Comparison of ENCODE assay signal across 8 cellular contexts in genomic region chr1:166910396-166910994, GRCh38. TPM values are rescaled to one million over a fixed set of nuclear protein-coding genes. Genes with fewer than 3 reads are reported as not detected.
DNase-seq lines count a peak whose midpoint lies in the region; ATAC-seq lines count a peak whose summit lies in the region.

No MANE protein-coding gene starts in this region.

- POLR2A ChIA-PET in naive thymus-derived CD8-positive, alpha-beta T cell (lab: Charles Lee) = interaction anchor here (0.8 to 1.5 kb wide), 5 partner anchors 8 to 310 kb away, joined by 3 to 10 read pairs (median 4); partner anchors contain the start of gene POU2F1

- no peak overlapping the region for H3K4me3 ChIP-seq in NT2/D1 (ENCODE audit: insufficient read length, low read depth)

- H3K27ac ChIP-seq in epithelial cell of prostate = no peak overlapping the region

- H3K4me1 Mint-ChIP-seq in naive thymus-derived CD8-positive, alpha-beta T cell = peaks cover 0 to 5% (median 0%) of the 10 kb centered on the region in 4 donors

- no peaks in the 10 kb centered on the region for H3K27me3 ChIP-seq in NT2/D1 (ENCODE audit: insufficient read depth, insufficient read length)

- H3K36me3 ChIP-seq in NT2/D1 (ENCODE audit: insufficient read depth, insufficient read length, low read length) = no peaks in the 10 kb centered on the region

- H3K4me3 Mint-ChIP-seq in naive thymus-derived CD8-positive, alpha-beta T cell = no peak overlapping the region

- H3K4me1 ChIP-seq in NT2/D1 (ENCODE audit: insufficient read depth, insufficient read length) = no peaks in the 10 kb centered on the region

- H3K9me3 ChIP-seq in NT2/D1 (ENCODE audit: insufficient read depth, low read length) = peaks cover 16% of the 10 kb centered on the region

- H3K27me3 Mint-ChIP-seq in naive thymus-derived CD8-positive, alpha-beta T cell = peaks cover 0 to 4% (median 2%) of the 10 kb centered on the region in 5 donors

- H3K9me3 Mint-ChIP-seq in naive thymus-derived CD8-positive, alpha-beta T cell = peaks cover 0 to 2% (median 0%) of the 10 kb centered on the region in 9 donors

- peak; percentile 94 for ATAC-seq in GM21528 (IDR thresholded peaks at IDR 0.05; ENCODE audit: low FRiP score, unreplicated experiment)
- peak; percentile 100 for ATAC-seq in naive thymus-derived CD8-positive, alpha-beta T cell
- ATAC-seq in stimulated activated naive CD8-positive, alpha-beta T cell treated with anti-CD3 and anti-CD28 coated beads, Interleukin-15, Interleukin-2, amounts not matched to agents 100 U/mL and 50 U/mL, for 24 hours = peak; percentile 97

- peak; percentile 97 for DNase-seq in DMS153 treated with DMSO at 0.1 percent for 48 hours (lab: John Stamatoyannopoulos, UW; ENCODE audit: unreplicated experiment)
- DNase-seq in HuH-7 (ENCODE audit: low spot score) = peak; percentile 73
- peak; percentile 96 for DNase-seq in NT2/D1 (ENCODE audit: low read depth, low spot score)
- peak; percentile 43 for DNase-seq in activated CD8-positive, alpha-beta memory T cell treated with anti-CD3 and anti-CD28 coated beads, Interleukin-2, amount 50 U/mL, for 1 hour (ENCODE audit: extremely low read depth)
- peak; percentile 88 for DNase-seq in epithelial cell of prostate (ENCODE audit: low read depth, low spot score)
- peak; percentile 38 to 84 (median 70) for DNase-seq in naive thymus-derived CD8-positive, alpha-beta T cell
- peak; percentile 72 for DNase-seq in stimulated activated naive CD8-positive, alpha-beta T cell treated with anti-CD3 and anti-CD28 coated beads, Interleukin-15, Interleukin-2, amounts not matched to agents 100 U/mL and 50 U/mL, for 24 hours

- H3K36me3 Mint-ChIP-seq in naive thymus-derived CD8-positive, alpha-beta T cell = no peaks in the 10 kb centered on the region

- H3K9ac ChIP-seq in NT2/D1 (ENCODE audit: insufficient read length, low read depth) = no peak overlapping the region

- H3K27ac Mint-ChIP-seq in naive thymus-derived CD8-positive, alpha-beta T cell = no peak overlapping the region

RNA-seq across cellular contexts. Expression of gene TADA1, which starts 34.4 kb away (rescaled TPM):
- total RNA-seq in naive thymus-derived CD8-positive, alpha-beta T cell = 10 to 100 TPM; 16.6 to 18.1 TPM
- polyA plus RNA-seq in naive thymus-derived CD8-positive, alpha-beta T cell = 10 to 100 TPM; 12.8 to 15.1 (median 15.0) TPM

Comparison
In these comparisons a context has a peak if more than half of its experiments do, and no peak if none do; other contexts are left out.
1. DNase-seq: peak in every context shown above with its lines; median percentile 97 in DMS153 treated with DMSO at 0.1 percent for 48 hours; 96 in NT2/D1; 88 in epithelial cell of prostate; 73 in HuH-7; 72 in stimulated activated naive CD8-positive, alpha-beta T cell treated with anti-CD3 and anti-CD28 coated beads, Interleukin-15, Interleukin-2, amounts not matched to agents 100 U/mL and 50 U/mL, for 24 hours; 70 in naive thymus-derived CD8-positive, alpha-beta T cell; 43 in activated CD8-positive, alpha-beta memory T cell treated with anti-CD3 and anti-CD28 coated beads, Interleukin-2, amount 50 U/mL, for 1 hour.